In the genomic region with DNA sequence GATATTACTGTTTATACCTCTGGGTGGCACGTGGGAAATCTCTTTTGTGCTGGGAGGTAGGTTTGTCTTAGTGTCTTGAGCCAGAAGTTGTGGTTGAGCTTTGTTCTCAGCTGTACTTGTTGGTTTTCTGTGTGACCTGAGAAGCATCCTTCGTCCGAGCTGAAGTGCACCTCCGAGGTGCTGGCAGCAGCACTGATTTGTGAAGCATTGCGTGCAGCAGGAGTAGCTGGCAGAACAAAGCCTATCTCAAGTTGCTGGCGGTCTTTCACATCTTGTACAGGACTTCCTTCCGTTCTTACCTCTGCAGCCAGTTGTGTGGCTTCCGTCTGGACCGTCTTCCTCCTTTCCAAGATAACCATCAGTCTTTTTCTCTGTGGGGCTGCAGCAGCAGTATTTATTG, we compare ENCODE assay signal across 8 cellular contexts. TPM values are rescaled to one million over a fixed set of nuclear protein-coding genes. Genes with fewer than 3 reads are reported as not detected.
DNase-seq lines count a peak whose midpoint lies in the region; ATAC-seq, FAIRE-seq and TF ChIP-seq lines count a peak whose summit lies in the region.

No MANE protein-coding gene starts in this region.

- POLR2A ChIA-PET in CD4-positive, alpha-beta T cell (lab: Charles Lee), result interaction anchor here (0.6 to 5.7 kb wide), 21 partner anchors 9 to 956 kb away, joined by 3 to 83 read pairs (median 5); partner anchors contain the start of genes POMT1 and SETX

- H3K27ac ChIP-seq in CD4-positive, alpha-beta T cell (ENCODE audit: low read depth, low read length), result peak overlapping the region; percentile 65
- H3K27ac ChIP-seq in keratinocyte (ENCODE audit: control insufficient read depth, insufficient read depth, low read length) (peak overlapping the region; percentile 72), thymus (ENCODE audit: low read depth) (peak overlapping the region; percentile 72)

- peaks cover 84% of the 10 kb centered on the region for H3K79me2 ChIP-seq in keratinocyte (ENCODE audit: control insufficient read depth, insufficient read depth, low read length)

- peaks cover 52% of the 10 kb centered on the region for H4K20me1 ChIP-seq in keratinocyte (ENCODE audit: control insufficient read depth, extremely low read depth, insufficient read depth, low read length)

- H3K4me2 ChIP-seq in keratinocyte (ENCODE audit: control insufficient read depth, extremely low read depth, insufficient read depth, low read depth, low read length), result peak overlapping the region; percentile 100

- dilution Hi-C loops in keratinocyte (cut with MboI; ENCODE audit: extremely low pct_ligation_motif_present, low sequenced_read_pairs), result no loop called here

- H3K4me1 ChIP-seq in keratinocyte (ENCODE audit: control insufficient read depth, extremely low read depth, insufficient read depth, low read length), result peaks cover 59% of the 10 kb centered on the region
- peaks cover 39% of the 10 kb centered on the region for H3K4me1 ChIP-seq in thymus (ENCODE audit: control insufficient read depth, insufficient read depth, low read length)

- ATAC-seq in CD4-positive, alpha-beta T cell (ENCODE audit: poor library complexity), result peak; percentile 25
- ATAC-seq in activated T-cell treated with anti-CD3 and anti-CD28 coated beads, Interleukin-2, amount 50 U/mL, for 72 hours (replicated peaks in 1 of 2), result peak; percentile 5 to 20

- peaks cover 79% of the 10 kb centered on the region for H3K4me1 Mint-ChIP-seq in CD4-positive, alpha-beta T cell (ENCODE audit: low read depth)
- peaks cover 84% of the 10 kb centered on the region for H3K4me1 Mint-ChIP-seq in activated T-cell treated with anti-CD3 and anti-CD28 coated beads, Interleukin-2, amount 50 U/mL, for 72 hours (ENCODE audit: low read depth)

- DNase-seq in CD4-positive, alpha-beta T cell, result peak; percentile 41 to 71 (median 60)
- DNase-seq in KBM-7 (peak; percentile 94), keratinocyte (ENCODE audit: low read depth, low spot score) (no peak), cerebellar nuclear complex (lab: John Stamatoyannopoulos, UW) (no peak), middle frontal gyrus (ENCODE audit: extremely low spot score, low spot score) (no peak), ecto neural progenitor cell (ENCODE audit: low spot score) (no peak)
- peak; percentile 51 to 54 for DNase-seq in activated T-cell treated with anti-CD3 and anti-CD28 coated beads, Interleukin-2, amount 50 U/mL, for 72 hours

- peak overlapping the region; percentile 95 for H3K4me3 Mint-ChIP-seq in CD4-positive, alpha-beta T cell
- H3K4me3 Mint-ChIP-seq in activated T-cell treated with anti-CD3 and anti-CD28 coated beads, Interleukin-2, amount 50 U/mL, for 72 hours, result peak overlapping the region; percentile 87 to 95

- peak overlapping the region; percentile 96 for H3K27ac Mint-ChIP-seq in CD4-positive, alpha-beta T cell
- peak overlapping the region; percentile 94 for H3K27ac Mint-ChIP-seq in activated T-cell treated with anti-CD3 and anti-CD28 coated beads, Interleukin-2, amount 50 U/mL, for 72 hours

- H3K36me3 ChIP-seq in keratinocyte (ENCODE audit: control insufficient read depth in 2 of 2, extremely low read depth in 1 of 2, insufficient read depth in 2 of 2, low read length in 2 of 2), result peaks cover 0 to 4% of the 10 kb centered on the region in 2 experiments
- peaks cover 3% of the 10 kb centered on the region for H3K36me3 ChIP-seq in thymus (ENCODE audit: control insufficient read depth, insufficient read depth)

- intact Hi-C loops in CD4-positive, alpha-beta T cell (cut with DNase I, micrococcal nuclease), result loop anchor here (1.0 to 5.0 kb wide), 4 partner anchors 8 to 126 kb away; partner anchors contain the start of gene FAM78A (in 1 of the 2)

- H3K27me3 Mint-ChIP-seq in CD4-positive, alpha-beta T cell, result no peaks in the 10 kb centered on the region
- no peaks in the 10 kb centered on the region for H3K27me3 Mint-ChIP-seq in activated T-cell treated with anti-CD3 and anti-CD28 coated beads, Interleukin-2, amount 50 U/mL, for 72 hours (ENCODE audit: low read depth)

- peak overlapping the region in 2 of 3 experiments; percentile 59 to 93 for H3K4me3 ChIP-seq in keratinocyte (ENCODE audit: control insufficient read depth in 2 of 3, extremely low read depth in 1 of 3, insufficient read depth in 2 of 3, low read depth in 1 of 3, low read length in 3 of 3)
- H3K4me3 ChIP-seq in thymus (ENCODE audit: low read length), result no peak overlapping the region

- no peak for TF ChIP-seq CTCF in CD4-positive, alpha-beta T cell (IDR thresholded peaks at IDR 0.05)
- TF ChIP-seq CTCF in keratinocyte (optimal IDR thresholded peaks at IDR 0.05 in 1 of 3, IDR thresholded peaks at IDR 0.05 in 1 of 3, conservative IDR thresholded peaks at IDR 0.05 in 1 of 3; ENCODE audit: extremely low read depth in 1 of 3, insufficient read depth in 2 of 3, low read length in 3 of 3), result no peak

- in situ Hi-C loops in KBM-7 (cut with MboI; ENCODE audit: low pct_unique_long_range_greater_than_20kb, low sequenced_read_pairs), result loop anchor here (25.0 kb wide), 2 partner anchors 111 to 339 kb away; partner anchors contain the start of genes FAM78A, PLPP7 and RAPGEF1

- H3K9me3 Mint-ChIP-seq in CD4-positive, alpha-beta T cell, result no peaks in the 10 kb centered on the region
- no peaks in the 10 kb centered on the region for H3K9me3 Mint-ChIP-seq in activated T-cell treated with anti-CD3 and anti-CD28 coated beads, Interleukin-2, amount 50 U/mL, for 72 hours

- H2AFZ ChIP-seq in keratinocyte (ENCODE audit: control insufficient read depth, low read length), result no peak overlapping the region

- peaks cover 35% of the 10 kb centered on the region for H3K36me3 Mint-ChIP-seq in CD4-positive, alpha-beta T cell (ENCODE audit: low read depth)
- H3K36me3 Mint-ChIP-seq in activated T-cell treated with anti-CD3 and anti-CD28 coated beads, Interleukin-2, amount 50 U/mL, for 72 hours (ENCODE audit: insufficient read depth in 2 of 2), result peaks cover 1 to 14% of the 10 kb centered on the region in 2 donors

- peak overlapping the region; percentile 70 for H3K9ac ChIP-seq in keratinocyte (ENCODE audit: control insufficient read depth, extremely low read depth, insufficient read depth, low read length)

- H3K9me1 ChIP-seq in keratinocyte (ENCODE audit: control insufficient read depth, extremely low read depth, insufficient read depth, low read length), result peaks cover 6% of the 10 kb centered on the region

- H3K27me3 ChIP-seq in CD4-positive, alpha-beta T cell (ENCODE audit: control insufficient read depth, insufficient read depth, low read length), result no peaks in the 10 kb centered on the region
- H3K27me3 ChIP-seq in keratinocyte (ENCODE audit: control insufficient read depth, extremely low read depth, insufficient read depth, low read length), result no peaks in the 10 kb centered on the region
- H3K27me3 ChIP-seq in thymus (ENCODE audit: control insufficient read depth, insufficient read depth), result no peaks in the 10 kb centered on the region

- no peak for FAIRE-seq in keratinocyte (lab: Jason Lieb, UNC)

- H3K9me3 ChIP-seq in CD4-positive, alpha-beta T cell (ENCODE audit: control insufficient read depth, low read length), result no peaks in the 10 kb centered on the region
- H3K9me3 ChIP-seq in keratinocyte (ENCODE audit: control insufficient read depth, low read depth, low read length) (no peaks in the 10 kb centered on the region), thymus (ENCODE audit: control insufficient read depth) (no peaks in the 10 kb centered on the region)

- CTCF ChIA-PET in CD4-positive, alpha-beta T cell (lab: Charles Lee), result interaction anchor here (1.2 to 2.8 kb wide), 2 partner anchors 9 to 28 kb away, joined by 6 to 20 read pairs; no protein-coding TSS in a partner anchor

- 1% methylated on average over 9 of the region's 9 CpGs for WGBS in thymus

RNA-seq across cellular contexts. Expression of gene PRRC2B, which starts 4.3 kb away (rescaled TPM):
- total RNA-seq in CD4-positive, alpha-beta T cell, result 100 to 1,000 TPM; 256 to 268 TPM
- total RNA-seq in activated T-cell treated with anti-CD3 and anti-CD28 coated beads, Interleukin-2, amount 50 U/mL, for 72 hours, result 100 to 1,000 TPM; 179 to 214 TPM
- 15.2 to 38.8 TPM (median 20.8 TPM) in 3 replicates for polyA plus RNA-seq in keratinocyte
- 36.7 TPM for polyA plus RNA-seq in keratinocyte (2011; ENCODE audit: low read depth)
- 26.1 and 27.0 TPM in 2 replicates for polyA plus RNA-seq in keratinocyte (2011; cell fraction: cytosol; rRNA removed)
- polyA plus RNA-seq in keratinocyte (2011; cell fraction: nucleus; rRNA removed), result 170 and 203 TPM in 2 replicates
- 32.6 and 73.5 TPM in 2 replicates for polyA plus RNA-seq in keratinocyte (2012; ENCODE audit: low replicate concordance)
- polyA minus RNA-seq in keratinocyte, result 69.3 to 140 TPM (median 93.9 TPM) in 3 replicates
- polyA minus RNA-seq in keratinocyte (2011; cell fraction: cytosol; rRNA and poly(A)+ RNA removed), result 29.4 TPM
- 91.0 and 150 TPM in 2 replicates for polyA minus RNA-seq in keratinocyte (2011; cell fraction: nucleus; rRNA and poly(A)+ RNA removed)
- polyA plus RNA-seq in thymus, result 73.5 TPM

Comparison
In these comparisons a context has a peak if more than half of its experiments do, and no peak if none do; other contexts are left out.
1. DNase-seq: peak in CD4-positive, alpha-beta T cell (10 of 10), KBM-7 (single experiment) and activated T-cell treated with anti-CD3 and anti-CD28 coated beads, Interleukin-2, amount 50 U/mL, for 72 hours (2 of 2); none in keratinocyte (single experiment), cerebellar nuclear complex (0 of 2), middle frontal gyrus (single experiment) and ecto neural progenitor cell (single experiment).
2. Peak in every context shown above with its lines, with median percentiles within 50 percentile points of each other: H3K27ac ChIP-seq.